Comparison of ENCODE assay signal across 35 cellular contexts in the genomic region with DNA sequence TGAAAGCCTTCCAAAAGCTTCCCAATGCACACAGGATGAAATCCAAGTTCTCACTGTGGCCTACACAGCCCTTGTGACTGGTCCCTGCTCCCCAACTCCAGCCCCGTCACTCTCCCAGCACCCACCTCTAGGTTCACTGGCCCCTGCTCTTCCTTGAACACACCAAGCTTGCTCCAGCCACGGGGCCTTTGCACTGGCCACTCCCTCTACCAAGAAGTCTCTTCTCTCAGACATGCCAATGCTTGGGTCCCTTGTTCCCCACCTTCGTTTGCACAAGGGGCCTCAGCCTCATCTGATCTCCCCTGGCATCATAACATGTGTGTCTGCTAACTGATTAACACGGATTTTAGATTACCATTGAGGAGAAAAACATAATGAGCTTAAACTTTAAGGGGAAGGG. TPM values are rescaled to one million over a fixed set of nuclear protein-coding genes. Genes with fewer than 3 reads are reported as not detected.
"Had no signal": no experiment of that assay in that cellular context is flagged by ENCODE, and none has a peak within 500 bp of the region (broad histone marks: within the 10 kb centered on the region; RNA-seq: fewer than 3 reads in every experiment).

No MANE protein-coding gene starts in this region.

- H3K27me3 ChIP-seq: adrenal gland, body of pancreas, neutrophil, ovary, sigmoid colon, suprapubic skin, tibial nerve had no signal

- H3K36me3 Mint-ChIP-seq: activated CD8-positive, alpha-beta memory T cell treated with anti-CD3 and anti-CD28 coated beads, Interleukin-2, amount 10 ng/mL, durations not matched to agents 7 days and 5 days; activated naive CD8-positive, alpha-beta T cell treated with anti-CD3 and anti-CD28 coated beads for 36 hours; memory B cell; natural killer cell treated with Interleukin-12 subunit alpha and Interleukin-12 subunit beta and Interleukin-15 and Interleukin-18, amount 100 ng/mL, for 72 hours; stimulated activated memory B cell treated with anti-CD40 and anti-IgM and Interleukin-4, amounts not matched to agents 10 μg/mL and 1 μg/mL and 100 μg/mL, for 72 hours had no signal

- H3K9me3 Mint-ChIP-seq: activated naive CD8-positive, alpha-beta T cell treated with anti-CD3 and anti-CD28 coated beads for 36 hours; activated T-helper 2 cell treated with anti-CD3 and anti-CD28 coated beads, Interferon-gamma antibody, Interleukin-2, Interleukin-4, amounts not matched to agents 10 μg/mL and 5 μg/mL and 100 μg/mL, durations not matched to agents 14 hours and 24 hours and 36 hours; memory B cell; natural killer cell treated with Interleukin-12 subunit alpha and Interleukin-12 subunit beta and Interleukin-15 and Interleukin-18, amount 100 ng/mL, for 72 hours; stimulated activated memory B cell treated with anti-CD40 and anti-IgM and Interleukin-4, amounts not matched to agents 10 μg/mL and 1 μg/mL and 100 μg/mL, for 72 hours; stimulated activated naive CD8-positive, alpha-beta T cell treated with anti-CD3 and anti-CD28 coated beads, Interleukin-15, amount 100 ng/mL, for 72 hours had no signal

- DNase-seq: activated CD4-positive, alpha-beta T cell treated with anti-CD3 and anti-CD28 coated beads for 36 hours; activated CD4-positive, CD25-positive, alpha-beta regulatory T cell; activated CD8-positive, alpha-beta memory T cell treated with anti-CD3 and anti-CD28 coated beads, Interleukin-2, amount 10 ng/mL, durations not matched to agents 7 days and 5 days; activated CD8-positive, alpha-beta T cell treated with anti-CD3 and anti-CD28 coated beads, Interleukin-2, amount 10 ng/mL, durations not matched to agents 7 days and 5 days; activated naive CD4-positive, alpha-beta T cell; activated naive CD8-positive, alpha-beta T cell treated with anti-CD3 and anti-CD28 coated beads for 36 hours; activated T-cell treated with anti-CD3 and anti-CD28 coated beads, Interleukin-2, amount 50 U/mL, for 48 hours; adrenal gland; aorta; body of pancreas; cortex of kidney; foreskin fibroblast; head of caudate nucleus; hippocampal formation; left colon; ovary; retina; sigmoid colon; small intestine; stimulated activated CD4-positive, alpha-beta T cell treated with anti-CD3 and anti-CD28 coated beads, Interleukin-1b, Interleukin-23, amount 100 ng/mL, for 48 hours; stimulated activated CD4-positive, alpha-beta T cell treated with anti-CD3 and anti-CD28 coated beads, Interleukin-4, amount 100 ng/mL, for 4 hours; stimulated activated CD8-positive, alpha-beta memory T cell treated with anti-CD3 and anti-CD28 coated beads, Interleukin-4, amount 100 ng/mL, for 48 hours; stimulated activated naive CD8-positive, alpha-beta T cell treated with anti-CD3 and anti-CD28 coated beads, Interleukin-15, amount 100 ng/mL, for 72 hours; T-helper 2 cell had no signal

- H3K4me3 ChIP-seq: adrenal gland, body of pancreas, ovary, sigmoid colon, suprapubic skin, tibial nerve had no signal

- H3K4me3 Mint-ChIP-seq: activated CD4-positive, alpha-beta T cell treated with anti-CD3 and anti-CD28 coated beads for 36 hours; activated CD8-positive, alpha-beta memory T cell treated with anti-CD3 and anti-CD28 coated beads, Interleukin-2, amount 10 ng/mL, durations not matched to agents 7 days and 5 days; activated CD8-positive, alpha-beta T cell treated with anti-CD3 and anti-CD28 coated beads, Interleukin-2, amount 10 ng/mL, durations not matched to agents 7 days and 5 days; activated naive CD8-positive, alpha-beta T cell treated with anti-CD3 and anti-CD28 coated beads for 36 hours; memory B cell; natural killer cell treated with Interleukin-12 subunit alpha and Interleukin-12 subunit beta and Interleukin-15 and Interleukin-18, amount 100 ng/mL, for 72 hours; stimulated activated memory B cell treated with anti-CD40 and anti-IgM and Interleukin-4, amounts not matched to agents 10 μg/mL and 1 μg/mL and 100 μg/mL, for 72 hours; stimulated activated naive CD8-positive, alpha-beta T cell treated with anti-CD3 and anti-CD28 coated beads, Interleukin-15, amount 100 ng/mL, for 72 hours had no signal

- H3K9me3 ChIP-seq: adrenal gland, body of pancreas, neutrophil, ovary, sigmoid colon, suprapubic skin, tibial nerve had no signal

- H3K4me1 Mint-ChIP-seq: activated CD4-positive, alpha-beta T cell treated with anti-CD3 and anti-CD28 coated beads for 36 hours; memory B cell; stimulated activated memory B cell treated with anti-CD40 and anti-IgM and Interleukin-4, amounts not matched to agents 10 μg/mL and 1 μg/mL and 100 μg/mL, for 72 hours; stimulated activated naive CD8-positive, alpha-beta T cell treated with anti-CD3 and anti-CD28 coated beads, Interleukin-15, amount 100 ng/mL, for 72 hours had no signal

- H3K27ac Mint-ChIP-seq: activated CD4-positive, alpha-beta T cell treated with anti-CD3 and anti-CD28 coated beads for 36 hours; activated CD8-positive, alpha-beta memory T cell treated with anti-CD3 and anti-CD28 coated beads, Interleukin-2, amount 10 ng/mL, durations not matched to agents 7 days and 5 days; activated CD8-positive, alpha-beta T cell treated with anti-CD3 and anti-CD28 coated beads, Interleukin-2, amount 10 ng/mL, durations not matched to agents 7 days and 5 days; activated naive CD8-positive, alpha-beta T cell treated with anti-CD3 and anti-CD28 coated beads for 36 hours; activated T-helper 2 cell treated with anti-CD3 and anti-CD28 coated beads, Interferon-gamma antibody, Interleukin-2, Interleukin-4, amounts not matched to agents 10 μg/mL and 5 μg/mL and 100 μg/mL, durations not matched to agents 14 hours and 24 hours and 36 hours; memory B cell; natural killer cell treated with Interleukin-12 subunit alpha and Interleukin-12 subunit beta and Interleukin-15 and Interleukin-18, amount 100 ng/mL, for 72 hours; stimulated activated memory B cell treated with anti-CD40 and anti-IgM and Interleukin-4, amounts not matched to agents 10 μg/mL and 1 μg/mL and 100 μg/mL, for 72 hours; stimulated activated naive CD8-positive, alpha-beta T cell treated with anti-CD3 and anti-CD28 coated beads, Interleukin-15, amount 100 ng/mL, for 72 hours had no signal

- FAIRE-seq: keratinocyte, small intestine had no signal

- H3K27me3 Mint-ChIP-seq: progenitor cell of endocrine pancreas had no signal

- ATAC-seq: activated CD4-positive, alpha-beta T cell treated with anti-CD3 and anti-CD28 coated beads for 36 hours; activated CD8-positive, alpha-beta memory T cell treated with anti-CD3 and anti-CD28 coated beads, Interleukin-2, amount 10 ng/mL, durations not matched to agents 7 days and 5 days; activated CD8-positive, alpha-beta T cell treated with anti-CD3 and anti-CD28 coated beads, Interleukin-2, amount 10 ng/mL, durations not matched to agents 7 days and 5 days; body of pancreas; esophagus mucosa; left colon; natural killer cell treated with Interleukin-12 subunit alpha and Interleukin-12 subunit beta and Interleukin-15 and Interleukin-18, amount 100 ng/mL, for 72 hours; stimulated activated memory B cell treated with anti-CD40 and anti-IgM and Interleukin-4, amounts not matched to agents 10 μg/mL and 1 μg/mL and 100 μg/mL, for 72 hours; stimulated activated naive CD8-positive, alpha-beta T cell treated with anti-CD3 and anti-CD28 coated beads, Interleukin-15, amount 100 ng/mL, for 72 hours had no signal

- H3K27ac ChIP-seq: body of pancreas, neutrophil, ovary, suprapubic skin, tibial nerve had no signal

- H3K36me3 ChIP-seq: adrenal gland, neutrophil, ovary, sigmoid colon, suprapubic skin, tibial nerve had no signal

RNA-seq across cellular contexts. Expression of gene ROR2, which starts 56.0 kb away (rescaled TPM):
- total RNA-seq: activated CD4-positive, alpha-beta T cell treated with anti-CD3 and anti-CD28 coated beads for 36 hours; activated naive CD8-positive, alpha-beta T cell treated with anti-CD3 and anti-CD28 coated beads for 36 hours; activated T-helper 2 cell treated with anti-CD3 and anti-CD28 coated beads, Interferon-gamma antibody, Interleukin-2, Interleukin-4, amounts not matched to agents 10 μg/mL and 5 μg/mL and 100 μg/mL, durations not matched to agents 14 hours and 24 hours and 36 hours; mononuclear cell had no signal
- polyA plus RNA-seq: aorta had no signal
